ENCODE assay signal across 25 cellular contexts in the genomic region with DNA sequence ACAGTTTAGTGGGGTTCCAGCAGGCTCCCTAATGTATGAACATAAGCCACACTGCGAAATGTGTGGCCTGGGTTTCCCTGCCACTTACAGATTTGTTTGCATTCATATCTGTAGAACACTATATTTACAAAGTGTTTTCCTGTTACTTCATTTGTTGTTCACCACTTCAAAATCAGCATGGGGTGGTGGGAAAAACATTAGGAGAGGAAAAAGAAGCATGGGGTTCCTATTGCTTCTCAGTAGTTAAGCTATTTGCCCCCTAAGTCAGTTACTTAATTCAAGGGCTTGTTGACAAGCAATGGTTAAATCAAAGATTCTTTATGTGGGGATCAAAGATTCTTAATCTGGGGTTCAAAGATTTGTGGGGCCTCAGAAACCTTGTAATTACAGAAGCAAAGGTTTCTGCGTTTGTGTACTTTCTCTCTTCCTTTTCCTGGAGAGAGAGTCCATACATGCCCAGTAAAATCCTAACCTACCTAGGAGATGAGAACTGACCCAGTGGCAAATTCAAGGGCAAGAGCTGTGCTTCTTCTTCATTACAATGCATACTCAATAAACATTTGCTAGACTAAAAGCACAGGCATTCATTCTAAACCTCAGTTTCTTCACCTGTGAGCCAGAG. TPM values are rescaled to one million over a fixed set of nuclear protein-coding genes. Genes with fewer than 3 reads are reported as not detected.
A peak's percentile ranks its signal among the peaks of the same experiment; 100 is the strongest.
DNase-seq lines count a peak whose midpoint lies in the region; TF ChIP-seq lines count a peak whose summit lies in the region.
"Had no signal": no experiment of that assay in that cellular context is flagged by ENCODE, and none has a peak within 500 bp of the region (broad histone marks: within the 10 kb centered on the region; RNA-seq: fewer than 3 reads in every experiment).

No MANE protein-coding gene starts in this region.

- H3K23ac ChIP-seq in neuronal stem cell (ENCODE audit: low read depth, low read length, poor library complexity) = no peak overlapping the region

- H3K18ac ChIP-seq in neuronal stem cell (ENCODE audit: low read length) = no peak overlapping the region

- no peak overlapping the region for H4K91ac ChIP-seq in neuronal stem cell (ENCODE audit: low read depth, low read length, poor library complexity)

- no peak overlapping the region for H3K4me3 ChIP-seq in HUES48 (ENCODE audit: low read depth, low read length)
- H3K4me3 ChIP-seq in endodermal cell (ENCODE audit: low read length) = no peak overlapping the region
- H3K4me3 ChIP-seq in neuronal stem cell (ENCODE audit: low read length in 2 of 2) = no peak overlapping the region
- no peak overlapping the region for H3K4me3 ChIP-seq in tibial artery
- H3K4me3 ChIP-seq: GM12878, suprapubic skin had no signal

- peak; percentile 56 for DNase-seq in G401 (ENCODE audit: low spot score)
- DNase-seq in endodermal cell = peak; percentile 35
- no peak for DNase-seq in neuronal stem cell (ENCODE audit: low spot score)
- DNase-seq in activated naive CD4-positive, alpha-beta T cell treated with Interleukin-2 at 50 U/mL for 16 hours = no peak
- no peak for DNase-seq in T-helper 2 cell
- DNase-seq in tibial artery = no peak
- DNase-seq: activated CD4-positive, alpha-beta memory T cell treated with anti-CD3 and anti-CD28 coated beads for 36 hours; activated CD8-positive, alpha-beta memory T cell treated with anti-CD3 and anti-CD28 coated beads, Interleukin-2, amount 50 U/mL, for 48 hours; anterior cingulate cortex; Caco-2; GOT3; midbrain; natural killer cell; NCI-H1694; NCI-H2171 treated with DMSO at 0.1 percent for 48 hours; NCI-H524 treated with DMSO at 0.1 percent for 48 hours; SIG-M5; stimulated activated CD4-positive, alpha-beta T cell treated with anti-CD3 and anti-CD28 coated beads, Interleukin-4, amount 100 ng/mL, for 1 hour had no signal

- H2BK120ac ChIP-seq in neuronal stem cell (ENCODE audit: low read depth, low read length) = no peak overlapping the region

- H4K8ac ChIP-seq in neuronal stem cell (ENCODE audit: low read depth, low read length) = no peak overlapping the region

- H2BK12ac ChIP-seq in neuronal stem cell (ENCODE audit: low read length) = no peak overlapping the region

- no peak overlapping the region for H3K14ac ChIP-seq in neuronal stem cell (ENCODE audit: low read length)

- peaks cover 46% of the 10 kb centered on the region for H3K4me1 ChIP-seq in HUES48 (ENCODE audit: control insufficient read depth, insufficient read depth, low read length)
- peaks cover 23% of the 10 kb centered on the region for H3K4me1 ChIP-seq in endodermal cell (ENCODE audit: control insufficient read depth, insufficient read depth, low read length)
- H3K4me1 ChIP-seq in neuronal stem cell (ENCODE audit: control insufficient read depth in 2 of 2, insufficient read depth in 1 of 2, low read depth in 1 of 2, low read length in 2 of 2) = peaks cover 4 to 7% of the 10 kb centered on the region in 2 donors
- peaks cover 0 to 10% (median 2%) of the 10 kb centered on the region in 4 donors for H3K4me1 ChIP-seq in tibial artery
- H3K4me1 ChIP-seq: parathyroid adenoma had no signal

- H2BK5ac ChIP-seq in neuronal stem cell (ENCODE audit: low read length) = no peak overlapping the region

- peak overlapping the region; percentile 35 for H3K27ac Mint-ChIP-seq in endodermal cell
- H3K27ac Mint-ChIP-seq: activated CD4-positive, alpha-beta memory T cell treated with anti-CD3 and anti-CD28 coated beads for 36 hours; activated naive CD8-positive, alpha-beta T cell; activated T-helper 17 cell treated with anti-CD3 and anti-CD28 coated beads, Interleukin-2, amount 50 U/mL, for 72 hours; natural killer cell had no signal

- H3K4me1 Mint-ChIP-seq in endodermal cell = peaks cover 30% of the 10 kb centered on the region
- H3K4me1 Mint-ChIP-seq: activated T-helper 17 cell treated with anti-CD3 and anti-CD28 coated beads, Interleukin-2, amount 50 U/mL, for 72 hours; natural killer cell had no signal

- no peak overlapping the region for H3K4me2 ChIP-seq in neuronal stem cell (ENCODE audit: insufficient read depth, low read length, poor library complexity, severe bottlenecking)

- WGBS in endodermal cell (ENCODE audit: insufficient coverage in 1 of 2, insufficient read length in 1 of 2), 2 experiments = 66 to 83% methylated on average over 2 of the region's 2 CpGs
- no CpG with 5 or more reads among the region's 2 CpGs for WGBS in neuronal stem cell (ENCODE audit: extremely low coverage in 2 of 2, insufficient read length in 2 of 2, insufficient replicate concordance in 1 of 2), 2 donors

- no peak overlapping the region for H2AFZ ChIP-seq in neuronal stem cell (ENCODE audit: low read length)
- H2AFZ ChIP-seq: parathyroid adenoma had no signal

- H3K4ac ChIP-seq in neuronal stem cell (ENCODE audit: low read length) = no peak overlapping the region

- H3K9me3 Mint-ChIP-seq in endodermal cell = no peaks in the 10 kb centered on the region
- H3K9me3 Mint-ChIP-seq: activated CD4-positive, alpha-beta memory T cell treated with anti-CD3 and anti-CD28 coated beads for 36 hours; natural killer cell had no signal

- H3K9ac ChIP-seq in HUES48 (ENCODE audit: low read depth, low read length) (no peak overlapping the region), endodermal cell (ENCODE audit: extremely low read depth, low read length, poor library complexity, severe bottlenecking) (no peak overlapping the region), neuronal stem cell (ENCODE audit: low read depth, low read length, poor library complexity) (no peak overlapping the region)
- H3K9ac ChIP-seq: parathyroid adenoma had no signal

- H3K27ac ChIP-seq in HUES48 (ENCODE audit: low read depth, low read length) (peak overlapping the region; percentile 76), endodermal cell (ENCODE audit: low read depth, low read length) (no peak overlapping the region), neuronal stem cell (replicated peaks; ENCODE audit: low read length) (peak overlapping the region; percentile 31), tibial artery (no peak overlapping the region)
- H3K27ac ChIP-seq: C4-2B, parathyroid adenoma, suprapubic skin had no signal

- H3K36me3 Mint-ChIP-seq in endodermal cell (ENCODE audit: low read depth) = peaks cover 17% of the 10 kb centered on the region
- H3K36me3 Mint-ChIP-seq: activated CD4-positive, alpha-beta memory T cell treated with anti-CD3 and anti-CD28 coated beads for 36 hours; activated naive CD8-positive, alpha-beta T cell; natural killer cell had no signal

- no peak overlapping the region for H3K4me3 Mint-ChIP-seq in endodermal cell
- H3K4me3 Mint-ChIP-seq: activated CD4-positive, alpha-beta memory T cell treated with anti-CD3 and anti-CD28 coated beads for 36 hours; activated naive CD8-positive, alpha-beta T cell; activated T-helper 17 cell treated with anti-CD3 and anti-CD28 coated beads, Interleukin-2, amount 50 U/mL, for 72 hours; natural killer cell had no signal

- H3K36me3 ChIP-seq in HUES48 (ENCODE audit: control insufficient read depth, insufficient read depth, low read length) (no peaks in the 10 kb centered on the region), endodermal cell (ENCODE audit: control insufficient read depth, insufficient read depth, low read length) (peaks cover 23% of the 10 kb centered on the region), neuronal stem cell (replicated peaks in 1 of 2; ENCODE audit: control insufficient read depth in 2 of 2, insufficient read depth in 2 of 2, low read length in 2 of 2) (peaks cover 0 to 12% of the 10 kb centered on the region in 2 donors), tibial artery (no peaks in the 10 kb centered on the region)
- H3K36me3 ChIP-seq: suprapubic skin had no signal

- peaks cover 6% of the 10 kb centered on the region for H3K79me1 ChIP-seq in neuronal stem cell (ENCODE audit: low read depth, low read length)

- TF ChIP-seq CTCF in endodermal cell (conservative IDR thresholded peaks at IDR 0.05) (no peak), tibial artery (IDR thresholded peaks at IDR 0.05) (no peak)

- intact Hi-C loops in tibial artery (cut with DNase I; ENCODE audit: low total_unique reads) = no loop called here

- H3K9me3 ChIP-seq in HUES48 (ENCODE audit: control insufficient read depth, insufficient read depth, low read length) (no peaks in the 10 kb centered on the region), endodermal cell (ENCODE audit: control insufficient read depth, low read length) (no peaks in the 10 kb centered on the region), neuronal stem cell (replicated peaks in 1 of 2; ENCODE audit: control insufficient read depth in 2 of 2, insufficient read depth in 1 of 2, low read depth in 1 of 2, low read length in 2 of 2) (no peaks in the 10 kb centered on the region), tibial artery (no peaks in the 10 kb centered on the region)
- H3K9me3 ChIP-seq: suprapubic skin had no signal

- no peak overlapping the region for H2BK15ac ChIP-seq in neuronal stem cell (ENCODE audit: low read length)

- no peaks in the 10 kb centered on the region for H3K27me3 Mint-ChIP-seq in endodermal cell (ENCODE audit: insufficient read depth)
- H3K27me3 Mint-ChIP-seq: activated CD4-positive, alpha-beta memory T cell treated with anti-CD3 and anti-CD28 coated beads for 36 hours; activated naive CD8-positive, alpha-beta T cell; activated T-helper 17 cell treated with anti-CD3 and anti-CD28 coated beads, Interleukin-2, amount 50 U/mL, for 72 hours had no signal

- in situ Hi-C loops in G401 (cut with HindIII; ENCODE audit: low sequenced_read_pairs) = no loop called here

- H3K27me3 ChIP-seq in HUES48 (ENCODE audit: control insufficient read depth, insufficient read depth, low read length) (no peaks in the 10 kb centered on the region), endodermal cell (ENCODE audit: control insufficient read depth, insufficient read depth, low read length, poor library complexity, severe bottlenecking) (no peaks in the 10 kb centered on the region), neuronal stem cell (ENCODE audit: control insufficient read depth in 3 of 3, insufficient read depth in 3 of 3, low read depth in 1 of 3, low read length in 3 of 3) (no peaks in the 10 kb centered on the region), tibial artery (no peaks in the 10 kb centered on the region)
- H3K27me3 ChIP-seq: suprapubic skin had no signal

- H2AK5ac ChIP-seq in neuronal stem cell (ENCODE audit: low read depth, low read length) = no peak overlapping the region

RNA-seq across cellular contexts. Expression of gene ZNF608, which starts 27.0 kb away (rescaled TPM):
- total RNA-seq in G401 (2014; rRNA removed; shearing (Covaris generic)) = 25.7 and 34.8 TPM in 2 replicates
- 100 to 1,000 TPM; 138 to 140 TPM for total RNA-seq in endodermal cell
- polyA plus RNA-seq in endodermal cell (2013, experiment 1 of 2) = 85.1 TPM
- polyA plus RNA-seq in endodermal cell (2013, experiment 2 of 2) = 84.0 TPM
- 76.9 TPM for polyA plus RNA-seq in neuronal stem cell (2013, experiment 1 of 2)
- 78.0 TPM for polyA plus RNA-seq in neuronal stem cell (2013, experiment 2 of 2)
- total RNA-seq: activated CD4-positive, alpha-beta memory T cell treated with anti-CD3 and anti-CD28 coated beads for 36 hours; activated T-helper 17 cell treated with anti-CD3 and anti-CD28 coated beads, Interleukin-2, amount 50 U/mL, for 72 hours had no signal

Comparison
In these comparisons a context has a peak if more than half of its experiments do, and no peak if none do; other contexts are left out.
1. DNase-seq: peak in G401 (single experiment) and endodermal cell (single experiment); none in neuronal stem cell (single experiment), activated naive CD4-positive, alpha-beta T cell treated with Interleukin-2 at 50 U/mL for 16 hours (single experiment), T-helper 2 cell (0 of 5) and tibial artery (0 of 2).
2. H3K27ac ChIP-seq: peak in HUES48 (single experiment) and neuronal stem cell (single experiment); none in endodermal cell (single experiment) and tibial artery (0 of 2).